8 cellular contexts compared by ENCODE assay signal in genomic region chr19:44845612-44846454, GRCh38. TPM values are rescaled to one million over a fixed set of nuclear protein-coding genes. Genes with fewer than 3 reads are reported as not detected.
DNase-seq lines count a peak whose midpoint lies in the region; ATAC-seq and TF ChIP-seq lines count a peak whose summit lies in the region.

Gene NECTIN2 (plus strand): TSS chr19:44846297. CDS start chr19:44846526, 229 bp downstream.

- H3K79me2 ChIP-seq in Karpas-422 (ENCODE audit: low read length): no peaks in the 10 kb centered on the region

- H3K4me3 ChIP-seq in Karpas-422 (ENCODE audit: low read length) (peak within 1 kb of the TSS; percentile 42; the same call in 1 of the 2 replicates), esophagus squamous epithelium (peak within 1 kb of the TSS; percentile 72 to 100 (median 76))

- intact Hi-C loops in esophagus squamous epithelium (cut with DNase I): loop anchor here (10.0 kb wide), 1 partner anchor 121 kb away; no protein-coding TSS in a partner anchor

- TF ChIP-seq POLR2A in esophagus squamous epithelium (IDR thresholded peaks at IDR 0.05): peak in 3 of 4 donors; percentile 88 to 96 (median 89)

- H4K20me1 ChIP-seq in Karpas-422 (ENCODE audit: insufficient read depth, low read depth, low read length): no peaks in the 10 kb centered on the region

- no peak for ATAC-seq in GM18873 (IDR thresholded peaks at IDR 0.05; ENCODE audit: low FRiP score, unreplicated experiment)

- H3K4me1 ChIP-seq in Karpas-422 (ENCODE audit: low read length) (peaks cover 3% of the 10 kb centered on the region), esophagus squamous epithelium (peaks cover 21 to 62% (median 27%) of the 10 kb centered on the region in 3 donors)

- no peak within 1 kb of the TSS; the same call in 1 of the 2 replicates for H3K9ac ChIP-seq in Karpas-422 (ENCODE audit: low read length)

- TF ChIP-seq CTCF in esophagus squamous epithelium (IDR thresholded peaks at IDR 0.05): peak; percentile 64 to 87 (median 74)

- DNase-seq in GDM1 (lab: John Stamatoyannopoulos, UW) (peak; percentile 99), Karpas-422 (peak; percentile 95), RKO (ENCODE audit: low spot score) (peak; percentile 96), activated T-helper 1 cell treated with Interleukin-2 at 50 U/mL for 16 hours (ENCODE audit: low read depth) (peak; percentile 37), esophagus squamous epithelium (lab: John Stamatoyannopoulos, UW) (peak; percentile 85), myocyte (ENCODE audit: low read depth) (peak; percentile 98)
- DNase-seq in stimulated activated CD8-positive, alpha-beta memory T cell treated with anti-CD3 and anti-CD28 coated beads, Interleukin-7, amount 100 ng/mL, for 1 hour (ENCODE audit: low read depth in 2 of 2): peak; percentile 46 to 50

- WGBS in esophagus squamous epithelium, 2 donors: 1% methylated on average over 38 to 42 of the region's 67 CpGs

- H3K9me2 ChIP-seq in Karpas-422 (replicated peaks; ENCODE audit: insufficient read depth, low read length): no peaks in the 10 kb centered on the region

- H2AFZ ChIP-seq in Karpas-422 (ENCODE audit: low read length): peak within 1 kb of the TSS; percentile 59; the same call in 1 of the 2 replicates

- H3K36me3 ChIP-seq in Karpas-422 (ENCODE audit: insufficient read depth, low read length) (no peaks in the 10 kb centered on the region), esophagus squamous epithelium (no peaks in the 10 kb centered on the region)

- H3K4me2 ChIP-seq in Karpas-422 (ENCODE audit: low read depth, low read length, poor library complexity, severe bottlenecking): peak within 1 kb of the TSS; percentile 60

- no peak within 1 kb of the TSS for H3K27ac ChIP-seq in Karpas-422 (ENCODE audit: low read length)
- peak within 1 kb of the TSS; percentile 95 to 99 (median 96) for H3K27ac ChIP-seq in esophagus squamous epithelium

- H3K9me3 ChIP-seq in Karpas-422 (ENCODE audit: low read length) (no peaks in the 10 kb centered on the region), esophagus squamous epithelium (no peaks in the 10 kb centered on the region)

- H3K27me3 ChIP-seq in Karpas-422 (ENCODE audit: low read length) (no peaks in the 10 kb centered on the region), esophagus squamous epithelium (peaks cover 0 to 3% (median 0%) of the 10 kb centered on the region in 4 donors)

RNA-seq across cellular contexts. Expression of gene NECTIN2, which starts in this region (rescaled TPM):
- total RNA-seq in Karpas-422 (2014; rRNA removed; shearing (Covaris generic); ENCODE audit: low replicate concordance): 2.0 TPM in 1 of 2 replicates, not detected in the other
- total RNA-seq in esophagus squamous epithelium: 100 to 1,000 TPM in 1 of 4 donors, 10 to 100 TPM in 3; 42.9 to 103 (median 60.9) TPM
- total RNA-seq in myocyte: 79.1 and 113 TPM in 2 replicates
- 72.7 TPM for polyA plus RNA-seq in myocyte (2012)

Comparison
In these comparisons a context has a peak if more than half of its experiments do, and no peak if none do; other contexts are left out.
1. RNA of gene NECTIN2 (total RNA-seq): 79.1 to 113 TPM in myocyte and 42.9 to 103 TPM in esophagus squamous epithelium; 2.0 TPM in Karpas-422; every median in the first group is over 10 times any median in the second.
2. DNase-seq: peak in every context shown above with its lines; median percentile 99 in GDM1; 98 in myocyte; 96 in RKO; 95 in Karpas-422; 85 in esophagus squamous epithelium; 48 in stimulated activated CD8-positive, alpha-beta memory T cell treated with anti-CD3 and anti-CD28 coated beads, Interleukin-7, amount 100 ng/mL, for 1 hour; 37 in activated T-helper 1 cell treated with Interleukin-2 at 50 U/mL for 16 hours.